Comparison of ENCODE assay signal across 2 cellular contexts in the genomic region with DNA sequence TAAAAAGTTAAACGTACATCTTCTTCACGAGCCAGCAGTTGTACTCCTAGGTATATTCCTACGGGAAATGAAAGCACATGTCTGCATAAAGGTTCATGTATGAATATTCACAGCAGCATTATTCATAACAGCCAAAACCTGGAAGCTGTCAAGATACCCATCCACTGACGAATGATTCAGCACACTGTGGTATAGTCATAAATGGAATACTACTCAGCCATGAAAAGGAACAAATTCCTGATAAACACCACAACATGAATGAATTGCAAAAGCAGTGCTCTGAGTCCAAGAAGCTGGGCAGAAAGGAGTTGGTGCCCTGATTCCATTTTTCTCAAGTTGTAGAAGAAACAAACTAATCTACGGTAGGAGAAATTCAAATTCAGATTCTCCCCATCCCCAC.
A peak's percentile ranks its signal among the peaks of the same experiment; 100 is the strongest.
TF ChIP-seq lines count a peak whose summit lies in the region.

No MANE protein-coding gene starts in this region.

TF ChIP-seq in SK-N-SH treated with all-trans-retinoic acid at 6 μM for 48 hours, 23 proteins besides CTCF, POLR2A, EP300 and RAD21:
- TF ChIP-seq RARB (CRISPR knock-in tag; IDR thresholded peaks at IDR 0.05) (no peak), ZC3H10 (CRISPR knock-in tag; IDR thresholded peaks at IDR 0.05) (no peak), ZNF8 (CRISPR knock-in tag; IDR thresholded peaks at IDR 0.05) (peak; percentile 94), ZFP3 (CRISPR knock-in tag; IDR thresholded peaks at IDR 0.05) (no peak)
- TF ChIP-seq, protein P1, sequence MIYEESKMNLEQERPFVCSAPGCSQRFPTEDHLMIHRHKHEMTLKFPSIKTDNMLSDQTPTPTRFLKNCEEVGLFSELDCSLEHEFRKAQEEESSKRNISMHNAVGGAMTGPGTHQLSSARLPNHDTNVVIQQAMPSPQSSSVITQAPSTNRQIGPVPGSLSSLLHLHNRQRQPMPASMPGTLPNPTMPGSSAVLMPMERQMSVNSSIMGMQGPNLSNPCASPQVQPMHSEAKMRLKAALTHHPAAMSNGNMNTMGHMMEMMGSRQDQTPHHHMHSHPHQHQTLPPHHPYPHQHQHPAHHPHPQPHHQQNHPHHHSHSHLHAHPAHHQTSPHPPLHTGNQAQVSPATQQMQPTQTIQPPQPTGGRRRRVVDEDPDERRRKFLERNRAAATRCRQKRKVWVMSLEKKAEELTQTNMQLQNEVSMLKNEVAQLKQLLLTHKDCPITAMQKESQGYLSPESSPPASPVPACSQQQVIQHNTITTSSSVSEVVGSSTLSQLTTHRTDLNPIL (CRISPR knock-in tag; IDR thresholded peaks at IDR 0.05; ENCODE audit: low read depth), result no peak

TF ChIP-seq in SK-N-SH, 30 proteins besides CTCF, POLR2A, EP300 and RAD21:
- TF ChIP-seq, protein P2, sequence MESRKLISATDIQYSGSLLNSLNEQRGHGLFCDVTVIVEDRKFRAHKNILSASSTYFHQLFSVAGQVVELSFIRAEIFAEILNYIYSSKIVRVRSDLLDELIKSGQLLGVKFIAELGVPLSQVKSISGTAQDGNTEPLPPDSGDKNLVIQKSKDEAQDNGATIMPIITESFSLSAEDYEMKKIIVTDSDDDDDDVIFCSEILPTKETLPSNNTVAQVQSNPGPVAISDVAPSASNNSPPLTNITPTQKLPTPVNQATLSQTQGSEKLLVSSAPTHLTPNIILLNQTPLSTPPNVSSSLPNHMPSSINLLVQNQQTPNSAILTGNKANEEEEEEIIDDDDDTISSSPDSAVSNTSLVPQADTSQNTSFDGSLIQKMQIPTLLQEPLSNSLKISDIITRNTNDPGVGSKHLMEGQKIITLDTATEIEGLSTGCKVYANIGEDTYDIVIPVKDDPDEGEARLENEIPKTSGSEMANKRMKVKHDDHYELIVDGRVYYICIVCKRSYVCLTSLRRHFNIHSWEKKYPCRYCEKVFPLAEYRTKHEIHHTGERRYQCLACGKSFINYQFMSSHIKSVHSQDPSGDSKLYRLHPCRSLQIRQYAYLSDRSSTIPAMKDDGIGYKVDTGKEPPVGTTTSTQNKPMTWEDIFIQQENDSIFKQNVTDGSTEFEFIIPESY (IDR thresholded peaks at IDR 0.05; ENCODE audit: borderline replicate concordance, low read depth), result no peak
- TF ChIP-seq TEAD4 (IDR thresholded peaks at IDR 0.05; ENCODE audit: borderline replicate concordance, insufficient read depth) (no peak), FOXM1 (IDR thresholded peaks at IDR 0.05; ENCODE audit: low read depth) (no peak)
